Comparison of ENCODE assay signal across 15 cellular contexts in the genomic region with DNA sequence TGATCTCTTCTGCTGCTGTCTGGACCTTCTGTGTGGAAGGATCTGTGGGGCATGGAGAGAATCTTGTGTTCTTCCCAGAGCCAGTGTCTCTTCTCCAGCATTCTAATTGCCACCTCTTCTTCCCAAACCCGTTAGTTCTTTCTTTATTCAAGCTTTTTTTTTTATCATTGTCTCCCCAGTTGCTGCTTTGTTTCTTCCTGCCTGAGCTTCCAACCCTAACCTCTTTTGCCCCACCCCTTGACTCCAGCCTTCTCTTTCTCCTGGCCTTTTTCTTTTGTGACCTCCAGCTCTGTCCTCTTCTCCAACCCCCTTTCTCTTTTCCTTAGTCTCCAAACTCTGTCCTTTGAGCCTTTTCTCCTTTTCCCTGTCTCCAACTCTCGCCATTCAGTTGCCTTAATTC. TPM values are rescaled to one million over a fixed set of nuclear protein-coding genes. Genes with fewer than 3 reads are reported as not detected.
DNase-seq lines count a peak whose midpoint lies in the region; ATAC-seq and TF ChIP-seq lines count a peak whose summit lies in the region.
"Had no signal": no experiment of that assay in that cellular context is flagged by ENCODE, and none has a peak within 500 bp of the region (broad histone marks: within the 10 kb centered on the region; RNA-seq: fewer than 3 reads in every experiment).

No MANE protein-coding gene starts in this region.

- intact Hi-C loops in ovary (cut with DNase I) = no loop called here

- no peaks in the 10 kb centered on the region for H3K27me3 Mint-ChIP-seq in activated T-cell treated with anti-CD3 and anti-CD28 coated beads, Interleukin-2, amount 50 U/mL, for 24 hours
- H3K27me3 Mint-ChIP-seq in activated T-cell treated with anti-CD3 and anti-CD28 coated beads, Interleukin-2, amount 50 U/mL, for 4 hours (ENCODE audit: low read depth) = no peaks in the 10 kb centered on the region

- H3K36me3 ChIP-seq in Peyer's patch (peaks cover 0 to 31% (median 0%) of the 10 kb centered on the region in 3 donors), hepatocyte (replicated peaks; ENCODE audit: insufficient read depth, low read depth) (no peaks in the 10 kb centered on the region), ovary (no peaks in the 10 kb centered on the region)

- H3K27me3 ChIP-seq in Peyer's patch (no peaks in the 10 kb centered on the region), hepatocyte (no peaks in the 10 kb centered on the region), ovary (no peaks in the 10 kb centered on the region)

- peaks cover 5 to 52% (median 8%) of the 10 kb centered on the region in 4 donors for H3K4me1 ChIP-seq in Peyer's patch
- peaks cover 31% of the 10 kb centered on the region for H3K4me1 ChIP-seq in hepatocyte (ENCODE audit: insufficient read depth)
- H3K4me1 ChIP-seq in ovary (ENCODE audit: insufficient read depth) = peaks cover 2% of the 10 kb centered on the region

- peak overlapping the region; percentile 40 for H3K27ac Mint-ChIP-seq in activated T-cell treated with anti-CD3 and anti-CD28 coated beads, Interleukin-2, amount 50 U/mL, for 24 hours
- H3K27ac Mint-ChIP-seq in stimulated activated effector memory CD8-positive, alpha-beta T cell treated with anti-CD3 and anti-CD28 coated beads, Interleukin-12 subunit alpha, Interleukin-12 subunit beta, amount 100 ng/mL, for 72 hours = peak overlapping the region; percentile 17

- no peak for TF ChIP-seq EP300 in ovary (IDR thresholded peaks at IDR 0.05)

- H3K4me1 Mint-ChIP-seq in activated T-cell treated with anti-CD3 and anti-CD28 coated beads, Interleukin-2, amount 50 U/mL, for 24 hours (ENCODE audit: low read depth) = peaks cover 39% of the 10 kb centered on the region
- peaks cover 41% of the 10 kb centered on the region for H3K4me1 Mint-ChIP-seq in activated T-cell treated with anti-CD3 and anti-CD28 coated beads, Interleukin-2, amount 50 U/mL, for 4 hours (ENCODE audit: low read depth)
- H3K4me1 Mint-ChIP-seq in stimulated activated effector memory CD8-positive, alpha-beta T cell treated with anti-CD3 and anti-CD28 coated beads, Interleukin-12 subunit alpha, Interleukin-12 subunit beta, amount 100 ng/mL, for 72 hours = peaks cover 41% of the 10 kb centered on the region

- no peak for ATAC-seq in activated T-cell treated with anti-CD3 and anti-CD28 coated beads, Interleukin-2, amount 50 U/mL, for 4 hours
- no peak for ATAC-seq in stimulated activated effector memory CD8-positive, alpha-beta T cell treated with anti-CD3 and anti-CD28 coated beads, Interleukin-12 subunit alpha, Interleukin-12 subunit beta, amount 100 ng/mL, for 72 hours
- no peak for ATAC-seq in GM18909 (IDR thresholded peaks at IDR 0.05; ENCODE audit: poor library complexity, unreplicated experiment)
- ATAC-seq: A549 had no signal

- peak overlapping the region; percentile 98 for H3K4me2 ChIP-seq in hepatocyte

- H3K9me3 ChIP-seq in Peyer's patch (no peaks in the 10 kb centered on the region), hepatocyte (ENCODE audit: low read depth) (no peaks in the 10 kb centered on the region), ovary (no peaks in the 10 kb centered on the region)
- H3K9me3 ChIP-seq: A549 had no signal

- no peaks in the 10 kb centered on the region for H3K9me2 ChIP-seq in hepatocyte (replicated peaks; ENCODE audit: insufficient read depth)

- no peak overlapping the region for H3K4me3 Mint-ChIP-seq in activated T-cell treated with anti-CD3 and anti-CD28 coated beads, Interleukin-2, amount 50 U/mL, for 24 hours
- H3K4me3 Mint-ChIP-seq in activated T-cell treated with anti-CD3 and anti-CD28 coated beads, Interleukin-2, amount 50 U/mL, for 4 hours = no peak overlapping the region
- no peak overlapping the region for H3K4me3 Mint-ChIP-seq in stimulated activated effector memory CD8-positive, alpha-beta T cell treated with anti-CD3 and anti-CD28 coated beads, Interleukin-12 subunit alpha, Interleukin-12 subunit beta, amount 100 ng/mL, for 72 hours

- TF ChIP-seq POLR2A in Peyer's patch (IDR thresholded peaks at IDR 0.05) (no peak), ovary (IDR thresholded peaks at IDR 0.05) (no peak)

- TF ChIP-seq CTCF in Peyer's patch (IDR thresholded peaks at IDR 0.05) (no peak), hepatocyte (IDR thresholded peaks at IDR 0.05; ENCODE audit: poor library complexity) (no peak), ovary (IDR thresholded peaks at IDR 0.05) (no peak)

- H4K20me1 ChIP-seq in hepatocyte (ENCODE audit: insufficient read depth, poor library complexity, severe bottlenecking) = peaks cover 15% of the 10 kb centered on the region

- no peak overlapping the region for H2AFZ ChIP-seq in hepatocyte

- H3K79me2 ChIP-seq in hepatocyte = peaks cover 50% of the 10 kb centered on the region

- H3K4me3 ChIP-seq in Peyer's patch (no peak overlapping the region), hepatocyte (no peak overlapping the region), ovary (no peak overlapping the region)
- H3K4me3 ChIP-seq: A549 had no signal

- peak overlapping the region in 3 of 4 donors; percentile 8 to 65 (median 13) for H3K27ac ChIP-seq in Peyer's patch
- peak overlapping the region; percentile 69 for H3K27ac ChIP-seq in hepatocyte
- no peak overlapping the region for H3K27ac ChIP-seq in ovary
- H3K27ac ChIP-seq: epithelial cell of prostate had no signal

- WGBS in hepatocyte (ENCODE audit: low lambda C conversion rate, missing lambda C conversion rate) = 75% methylated on average over 2 of the region's 2 CpGs
- 88 to 90% (median 89%) methylated on average over 2 of the region's 2 CpGs for WGBS in ovary, 3 donors

- H3K9me3 Mint-ChIP-seq in activated T-cell treated with anti-CD3 and anti-CD28 coated beads, Interleukin-2, amount 50 U/mL, for 24 hours = no peaks in the 10 kb centered on the region
- no peaks in the 10 kb centered on the region for H3K9me3 Mint-ChIP-seq in activated T-cell treated with anti-CD3 and anti-CD28 coated beads, Interleukin-2, amount 50 U/mL, for 4 hours
- no peaks in the 10 kb centered on the region for H3K9me3 Mint-ChIP-seq in stimulated activated effector memory CD8-positive, alpha-beta T cell treated with anti-CD3 and anti-CD28 coated beads, Interleukin-12 subunit alpha, Interleukin-12 subunit beta, amount 100 ng/mL, for 72 hours

- DNase-seq in activated T-cell treated with anti-CD3 and anti-CD28 coated beads, Interleukin-2, amount 50 U/mL, for 24 hours = no peak
- no peak for DNase-seq in activated T-cell treated with anti-CD3 and anti-CD28 coated beads, Interleukin-2, amount 50 U/mL, for 4 hours
- DNase-seq in Peyer's patch = no peak
- DNase-seq in hepatocyte (ENCODE audit: low spot score) = no peak
- no peak for DNase-seq in stimulated activated effector memory CD8-positive, alpha-beta T cell treated with anti-CD3 and anti-CD28 coated beads, Interleukin-12 subunit alpha, Interleukin-12 subunit beta, amount 100 ng/mL, for 72 hours (ENCODE audit: low spot score in 2 of 2)
- DNase-seq in ovary = no peak
- no peak for DNase-seq in ecto neural progenitor cell (ENCODE audit: low spot score)
- DNase-seq: COR-L47; kidney glomerular epithelial cell; NCI-H2029; stimulated activated CD4-positive, alpha-beta T cell treated with anti-CD3 and anti-CD28 coated beads, Interleukin-15, amount 100 ng/mL, for 24 hours; SW 1271 had no signal

- peaks cover 42% of the 10 kb centered on the region for H3K36me3 Mint-ChIP-seq in activated T-cell treated with anti-CD3 and anti-CD28 coated beads, Interleukin-2, amount 50 U/mL, for 24 hours (ENCODE audit: low read depth)
- H3K36me3 Mint-ChIP-seq in activated T-cell treated with anti-CD3 and anti-CD28 coated beads, Interleukin-2, amount 50 U/mL, for 4 hours (ENCODE audit: insufficient read depth) = peaks cover 25% of the 10 kb centered on the region
- peaks cover 54% of the 10 kb centered on the region for H3K36me3 Mint-ChIP-seq in stimulated activated effector memory CD8-positive, alpha-beta T cell treated with anti-CD3 and anti-CD28 coated beads, Interleukin-12 subunit alpha, Interleukin-12 subunit beta, amount 100 ng/mL, for 72 hours

RNA-seq across cellular contexts. Expression of gene AGO1, which starts 4.5 kb away (rescaled TPM):
- 10 to 100 TPM; 32.1 to 35.7 (median 33.7) TPM for total RNA-seq in activated T-cell treated with anti-CD3 and anti-CD28 coated beads, Interleukin-2, amount 50 U/mL, for 4 hours
- total RNA-seq in Peyer's patch (10 to 100 TPM; 27.0 to 39.7 (median 31.7) TPM), hepatocyte (17.8 and 22.2 TPM in 2 replicates), ovary (10 to 100 TPM; 10.1 to 34.0 (median 29.8) TPM)
- polyA plus RNA-seq in hepatocyte (7.6 and 8.6 TPM in 2 replicates), ovary (10 to 100 TPM in 1 of 2 donors, 1 to 10 TPM in 1; 5.1 to 16.3 TPM)

RNA-seq across cellular contexts. Expression of gene AGO3, which starts 43.4 kb away (rescaled TPM):
- 10 to 100 TPM; 20.3 to 22.8 (median 21.9) TPM for total RNA-seq in activated T-cell treated with anti-CD3 and anti-CD28 coated beads, Interleukin-2, amount 50 U/mL, for 4 hours
- total RNA-seq in Peyer's patch (10 to 100 TPM; 12.1 to 33.0 (median 18.6) TPM), hepatocyte (24.4 and 32.8 TPM in 2 replicates), ovary (10 to 100 TPM; 15.4 to 44.1 (median 31.5) TPM)
- polyA plus RNA-seq in hepatocyte (16.9 and 23.3 TPM in 2 replicates), ovary (10 to 100 TPM in 1 of 2 donors, 1 to 10 TPM in 1; 3.8 to 11.2 TPM)

Comparison
In these comparisons a context has a peak if more than half of its experiments do, and no peak if none do; other contexts are left out.
1. H3K27ac ChIP-seq: peak in Peyer's patch (3 of 4) and hepatocyte (single experiment); none in ovary (0 of 2).